ENCODE assay signal across 8 cellular contexts in the genomic region with DNA sequence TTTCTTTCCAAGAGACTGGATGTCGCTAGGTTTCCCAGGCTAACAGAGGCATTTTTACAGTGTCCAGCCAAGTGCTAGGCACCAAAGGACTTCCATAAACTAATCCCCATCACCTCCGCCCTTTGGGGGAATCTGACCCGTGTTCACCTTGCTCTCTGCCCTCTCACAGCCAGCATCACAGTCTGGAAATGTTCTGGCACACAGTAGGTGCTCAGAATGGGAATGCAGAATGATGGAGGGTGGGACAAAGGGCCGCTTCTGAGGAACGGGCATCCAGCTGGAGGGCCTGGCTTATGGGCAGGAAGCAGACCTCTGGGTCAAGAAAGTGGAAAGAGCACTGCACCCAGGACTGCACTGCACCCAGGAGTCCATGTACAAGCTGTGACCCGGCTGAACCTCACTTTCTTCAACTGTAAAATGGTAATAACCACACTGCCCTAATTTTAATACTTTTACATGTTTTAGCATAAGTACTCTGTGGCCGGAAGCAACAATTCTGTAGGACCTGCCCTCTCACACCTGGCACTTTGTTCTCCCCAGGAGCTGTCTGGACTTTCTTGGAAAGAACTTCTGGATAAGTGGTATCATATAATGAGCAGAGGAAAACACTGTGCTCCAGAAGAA. TPM values are rescaled to one million over a fixed set of nuclear protein-coding genes. Genes with fewer than 3 reads are reported as not detected.
DNase-seq lines count a peak whose midpoint lies in the region; ATAC-seq and TF ChIP-seq lines count a peak whose summit lies in the region.

No MANE protein-coding gene starts in this region.

- no peaks in the 10 kb centered on the region for H3K9me3 ChIP-seq in suprapubic skin

- H3K9me3 Mint-ChIP-seq in activated CD4-positive, alpha-beta T cell treated with anti-CD3 and anti-CD28 coated beads, Interleukin-2, amount 10 ng/mL, durations not matched to agents 24 days and 14 days: no peaks in the 10 kb centered on the region
- no peaks in the 10 kb centered on the region for H3K9me3 Mint-ChIP-seq in activated T-helper 2 cell treated with anti-CD3 and anti-CD28 coated beads, Interferon-gamma antibody, Interleukin-2, Interleukin-4, amounts not matched to agents 10 μg/mL and 5 μg/mL and 100 μg/mL, durations not matched to agents 14 hours and 24 hours and 36 hours

- H3K27me3 ChIP-seq in layer of hippocampus (ENCODE audit: control insufficient read depth, insufficient read depth, low read length) (no peaks in the 10 kb centered on the region), suprapubic skin (no peaks in the 10 kb centered on the region)

- H3K27ac ChIP-seq in layer of hippocampus (ENCODE audit: low read depth, low read length) (peak overlapping the region; percentile 63), suprapubic skin (peak overlapping the region; percentile 76)

- 37% methylated on average over 6 of the region's 7 CpGs for WGBS in suprapubic skin

- intact Hi-C loops in activated CD4-positive, alpha-beta T cell treated with anti-CD3 and anti-CD28 coated beads, Interleukin-2, amount 10 ng/mL, durations not matched to agents 24 days and 14 days (cut with micrococcal nuclease): loop anchor here (1.0 kb wide), 2 partner anchors 10 to 53 kb away; no protein-coding TSS in a partner anchor
- intact Hi-C loops in activated T-helper 2 cell treated with anti-CD3 and anti-CD28 coated beads, Interferon-gamma antibody, Interleukin-2, Interleukin-4, amounts not matched to agents 10 μg/mL and 5 μg/mL and 100 μg/mL, durations not matched to agents 14 hours and 24 hours and 36 hours (cut with micrococcal nuclease): loop anchor here (1.0 to 5.0 kb wide), 2 partner anchors 77 to 218 kb away; no protein-coding TSS in a partner anchor

- no peak for TF ChIP-seq CTCF in suprapubic skin (IDR thresholded peaks at IDR 0.05)

- peaks cover 32% of the 10 kb centered on the region for H3K4me1 ChIP-seq in suprapubic skin

- peak overlapping the region; percentile 74 for H3K4me3 ChIP-seq in suprapubic skin

- no peak for DNase-seq in activated CD4-positive, alpha-beta T cell treated with anti-CD3 and anti-CD28 coated beads, Interleukin-2, amount 10 ng/mL, durations not matched to agents 24 days and 14 days
- no peak for DNase-seq in activated CD4-positive, alpha-beta T cell treated with anti-CD3 and anti-CD28 coated beads, Interleukin-2, amount 50 U/mL, for 4 hours
- no peak for DNase-seq in activated T-helper 2 cell treated with anti-CD3 and anti-CD28 coated beads, Interferon-gamma antibody, Interleukin-2, Interleukin-4, amounts not matched to agents 10 μg/mL and 5 μg/mL and 100 μg/mL, durations not matched to agents 14 hours and 24 hours and 36 hours (ENCODE audit: low spot score)
- no peak for DNase-seq in suprapubic skin (ENCODE audit: low spot score in 2 of 2)
- no peak for DNase-seq in stimulated activated CD4-positive, alpha-beta T cell treated with anti-CD3 and anti-CD28 coated beads, Interleukin-2, amount 100 ng/mL, for 48 hours
- no peak for DNase-seq in RKO (ENCODE audit: low spot score)

- H3K36me3 ChIP-seq in suprapubic skin: no peaks in the 10 kb centered on the region

- no peak for ATAC-seq in HG02973 (IDR thresholded peaks at IDR 0.05; ENCODE audit: unreplicated experiment)

- peak overlapping the region; percentile 81 for H3K4me3 Mint-ChIP-seq in activated CD4-positive, alpha-beta T cell treated with anti-CD3 and anti-CD28 coated beads, Interleukin-2, amount 10 ng/mL, durations not matched to agents 24 days and 14 days
- peak overlapping the region; percentile 75 for H3K4me3 Mint-ChIP-seq in activated T-helper 2 cell treated with anti-CD3 and anti-CD28 coated beads, Interferon-gamma antibody, Interleukin-2, Interleukin-4, amounts not matched to agents 10 μg/mL and 5 μg/mL and 100 μg/mL, durations not matched to agents 14 hours and 24 hours and 36 hours (ENCODE audit: low read depth)

- no peak for TF ChIP-seq POLR2A in suprapubic skin (IDR thresholded peaks at IDR 0.05)

- H3K27ac Mint-ChIP-seq in activated CD4-positive, alpha-beta T cell treated with anti-CD3 and anti-CD28 coated beads, Interleukin-2, amount 10 ng/mL, durations not matched to agents 24 days and 14 days: peak overlapping the region; percentile 87
- peak overlapping the region; percentile 73 for H3K27ac Mint-ChIP-seq in activated T-helper 2 cell treated with anti-CD3 and anti-CD28 coated beads, Interferon-gamma antibody, Interleukin-2, Interleukin-4, amounts not matched to agents 10 μg/mL and 5 μg/mL and 100 μg/mL, durations not matched to agents 14 hours and 24 hours and 36 hours

- peaks cover 9% of the 10 kb centered on the region for H3K36me3 Mint-ChIP-seq in activated CD4-positive, alpha-beta T cell treated with anti-CD3 and anti-CD28 coated beads, Interleukin-2, amount 10 ng/mL, durations not matched to agents 24 days and 14 days (ENCODE audit: low read depth)
- peaks cover 5% of the 10 kb centered on the region for H3K36me3 Mint-ChIP-seq in activated T-helper 2 cell treated with anti-CD3 and anti-CD28 coated beads, Interferon-gamma antibody, Interleukin-2, Interleukin-4, amounts not matched to agents 10 μg/mL and 5 μg/mL and 100 μg/mL, durations not matched to agents 14 hours and 24 hours and 36 hours (ENCODE audit: low read depth)

- no peak for TF ChIP-seq EP300 in suprapubic skin (IDR thresholded peaks at IDR 0.05)

- peaks cover 17% of the 10 kb centered on the region for H3K4me1 Mint-ChIP-seq in activated CD4-positive, alpha-beta T cell treated with anti-CD3 and anti-CD28 coated beads, Interleukin-2, amount 10 ng/mL, durations not matched to agents 24 days and 14 days
- H3K4me1 Mint-ChIP-seq in activated T-helper 2 cell treated with anti-CD3 and anti-CD28 coated beads, Interferon-gamma antibody, Interleukin-2, Interleukin-4, amounts not matched to agents 10 μg/mL and 5 μg/mL and 100 μg/mL, durations not matched to agents 14 hours and 24 hours and 36 hours (ENCODE audit: low read depth): peaks cover 22% of the 10 kb centered on the region

- no peaks in the 10 kb centered on the region for H3K27me3 Mint-ChIP-seq in activated CD4-positive, alpha-beta T cell treated with anti-CD3 and anti-CD28 coated beads, Interleukin-2, amount 10 ng/mL, durations not matched to agents 24 days and 14 days
- H3K27me3 Mint-ChIP-seq in activated T-helper 2 cell treated with anti-CD3 and anti-CD28 coated beads, Interferon-gamma antibody, Interleukin-2, Interleukin-4, amounts not matched to agents 10 μg/mL and 5 μg/mL and 100 μg/mL, durations not matched to agents 14 hours and 24 hours and 36 hours (ENCODE audit: low read depth): no peaks in the 10 kb centered on the region

RNA-seq across cellular contexts. Expression of a gene that starts 0.9 kb away (rescaled TPM):
- 2.8 and 3.7 TPM in 2 replicates for total RNA-seq in activated CD4-positive, alpha-beta T cell treated with anti-CD3 and anti-CD28 coated beads, Interleukin-2, amount 10 ng/mL, durations not matched to agents 24 days and 14 days
- total RNA-seq in activated T-helper 2 cell treated with anti-CD3 and anti-CD28 coated beads, Interferon-gamma antibody, Interleukin-2, Interleukin-4, amounts not matched to agents 10 μg/mL and 5 μg/mL and 100 μg/mL, durations not matched to agents 14 hours and 24 hours and 36 hours: 2.5 and 3.0 TPM in 2 replicates
- total RNA-seq in suprapubic skin: 1 to 10 TPM; 2.2 to 6.7 (median 3.5) TPM

RNA-seq across cellular contexts. Expression of a gene that starts 4.8 kb away (rescaled TPM):
- total RNA-seq in activated CD4-positive, alpha-beta T cell treated with anti-CD3 and anti-CD28 coated beads, Interleukin-2, amount 10 ng/mL, durations not matched to agents 24 days and 14 days: 24.5 and 28.0 TPM in 2 replicates
- 20.5 and 21.3 TPM in 2 replicates for total RNA-seq in activated T-helper 2 cell treated with anti-CD3 and anti-CD28 coated beads, Interferon-gamma antibody, Interleukin-2, Interleukin-4, amounts not matched to agents 10 μg/mL and 5 μg/mL and 100 μg/mL, durations not matched to agents 14 hours and 24 hours and 36 hours
- 10 to 100 TPM; 16.0 to 39.9 (median 27.2) TPM for total RNA-seq in suprapubic skin

RNA-seq across cellular contexts. Expression of a gene that starts 57.0 kb away (rescaled TPM):
- 101 and 108 TPM in 2 replicates for total RNA-seq in activated CD4-positive, alpha-beta T cell treated with anti-CD3 and anti-CD28 coated beads, Interleukin-2, amount 10 ng/mL, durations not matched to agents 24 days and 14 days
- total RNA-seq in activated T-helper 2 cell treated with anti-CD3 and anti-CD28 coated beads, Interferon-gamma antibody, Interleukin-2, Interleukin-4, amounts not matched to agents 10 μg/mL and 5 μg/mL and 100 μg/mL, durations not matched to agents 14 hours and 24 hours and 36 hours: 115 and 117 TPM in 2 replicates
- 10 to 100 TPM; 44.3 to 52.9 (median 47.3) TPM for total RNA-seq in suprapubic skin

RNA-seq across cellular contexts. Expression of a gene that starts 58.1 kb away (rescaled TPM):
- 6.8 TPM in 2 replicates for total RNA-seq in activated CD4-positive, alpha-beta T cell treated with anti-CD3 and anti-CD28 coated beads, Interleukin-2, amount 10 ng/mL, durations not matched to agents 24 days and 14 days
- total RNA-seq in activated T-helper 2 cell treated with anti-CD3 and anti-CD28 coated beads, Interferon-gamma antibody, Interleukin-2, Interleukin-4, amounts not matched to agents 10 μg/mL and 5 μg/mL and 100 μg/mL, durations not matched to agents 14 hours and 24 hours and 36 hours: 10.1 and 10.6 TPM in 2 replicates
- 1 to 10 TPM; 2.5 to 8.6 (median 5.3) TPM for total RNA-seq in suprapubic skin
